7 cellular contexts compared by ENCODE assay signal in genomic region chr7:45731692-45732457, GRCh38.
DNase-seq lines count a peak whose midpoint lies in the region; ATAC-seq, FAIRE-seq and TF ChIP-seq lines count a peak whose summit lies in the region.
"Not testable (repeated sequence)": the region's sequence is repeated elsewhere in the genome, so short reads cannot be mapped to it uniquely, and the experiment has no call there.

No MANE protein-coding gene starts in this region.

- H3K27me3 ChIP-seq in adipocyte (replicated peaks; ENCODE audit: control insufficient read depth, insufficient read depth, low read length); gastroesophageal sphincter: not testable (repeated sequence)

- peak; percentile 45 for DNase-seq in AG20443 (ENCODE audit: low spot score)
- DNase-seq in H54 (ENCODE audit: insufficient read length, low spot score), result peak; percentile 33
- DNase-seq in NCI-H226, result peak; percentile 70
- peak; percentile 76 for DNase-seq in adipocyte (ENCODE audit: low read depth)
- DNase-seq in renal cortical epithelial cell (ENCODE audit: low read depth), result peak; percentile 60

- peak; percentile 100 for FAIRE-seq in H54 (lab: Jason Lieb, UNC)
- FAIRE-seq in colon (lab: Jason Lieb, UNC), result peak; percentile 21

- H3K4me3 ChIP-seq in adipocyte (ENCODE audit: low read length), result peak overlapping the region; percentile 44
- not testable (repeated sequence) for H3K4me3 ChIP-seq in gastroesophageal sphincter

- not testable (repeated sequence) for H3K9ac ChIP-seq in adipocyte (ENCODE audit: low read length)

- TF ChIP-seq EP300 in gastroesophageal sphincter (IDR thresholded peaks at IDR 0.05), result not testable (repeated sequence)

- not testable (repeated sequence) for TF ChIP-seq POLR2A in H54 (IDR thresholded peaks at IDR 0.05; ENCODE audit: low read depth, low read length); gastroesophageal sphincter (IDR thresholded peaks at IDR 0.05)

- 60 to 74% methylated on average over 5 of the region's 5 CpGs for WGBS in gastroesophageal sphincter (ENCODE audit: low coverage in 1 of 2), 2 donors

- not testable (repeated sequence) for H3K4me1 ChIP-seq in adipocyte (ENCODE audit: control insufficient read depth, insufficient read depth, low read length); gastroesophageal sphincter

- H3K36me3 ChIP-seq in adipocyte (ENCODE audit: control insufficient read depth, insufficient read depth, low read length, severe bottlenecking) (peaks cover 13% of the 10 kb centered on the region), gastroesophageal sphincter (peaks cover 0 to 32% of the 10 kb centered on the region in 2 donors)

- ATAC-seq in gastroesophageal sphincter, result peak; percentile 48

- not testable (repeated sequence) for TF ChIP-seq CTCF in gastroesophageal sphincter (IDR thresholded peaks at IDR 0.05)

- not testable (repeated sequence) for H3K9me3 ChIP-seq in adipocyte (ENCODE audit: control insufficient read depth, low read length); gastroesophageal sphincter

- not testable (repeated sequence) for H3K27ac ChIP-seq in gastroesophageal sphincter
